Comparison of ENCODE assay signal across 26 cellular contexts in genomic region chr7:47833211-47833610, GRCh38.
A peak's percentile ranks its signal among the peaks of the same experiment; 100 is the strongest.
DNase-seq lines count a peak whose midpoint lies in the region; ATAC-seq and TF ChIP-seq lines count a peak whose summit lies in the region.
"Had no signal": no experiment of that assay in that cellular context is flagged by ENCODE, and none has a peak within 500 bp of the region (broad histone marks: within the 10 kb centered on the region; RNA-seq: fewer than 3 reads in every experiment).

No MANE protein-coding gene starts in this region.

- intact Hi-C loops in esophagus squamous epithelium (cut with DNase I) = no loop called here
- intact Hi-C loops in left colon (cut with DNase I, micrococcal nuclease) = no loop called here

- H3K27me3 ChIP-seq in esophagus squamous epithelium = peaks cover 0 to 5% (median 0%) of the 10 kb centered on the region in 4 donors
- H3K27me3 ChIP-seq: colonic mucosa, esophagus muscularis mucosa, hepatocyte, left lung had no signal

- H3K4me3 Mint-ChIP-seq in stimulated activated naive B cell treated with anti-CD40 and anti-IgM and Interleukin-4, amounts not matched to agents 10 μg/mL and 1 μg/mL and 100 μg/mL, for 72 hours = peak overlapping the region in 1 of 2 donors; percentile 5
- H3K4me3 Mint-ChIP-seq in progenitor cell of endocrine pancreas (ENCODE audit: low read depth) = no peak overlapping the region
- H3K4me3 Mint-ChIP-seq: activated CD4-positive, alpha-beta T cell treated with anti-CD3 and anti-CD28 coated beads, Interleukin-2, amount 10 ng/mL, durations not matched to agents 24 days and 14 days; activated naive CD4-positive, alpha-beta T cell treated with anti-CD3 and anti-CD28 coated beads, Interleukin-2, amount 50 U/mL, for 24 hours; activated T-cell treated with anti-CD3 and anti-CD28 coated beads, Interleukin-2, amount 50 U/mL, for 72 hours; CD4-positive, alpha-beta T cell; effector memory CD8-positive, alpha-beta T cell; naive thymus-derived CD4-positive, alpha-beta T cell; T-helper 2 cell treated with Interferon-gamma antibody and Interleukin-4, amounts not matched to agents 5 μg/mL and 100 μg/mL, for 36 hours had no signal

- no peaks in the 10 kb centered on the region for H3K36me3 Mint-ChIP-seq in stimulated activated naive B cell treated with anti-CD40 and anti-IgM and Interleukin-4, amounts not matched to agents 10 μg/mL and 1 μg/mL and 100 μg/mL, for 72 hours
- H3K36me3 Mint-ChIP-seq in progenitor cell of endocrine pancreas (ENCODE audit: insufficient read depth) = no peaks in the 10 kb centered on the region
- H3K36me3 Mint-ChIP-seq: activated naive CD4-positive, alpha-beta T cell treated with anti-CD3 and anti-CD28 coated beads, Interleukin-2, amount 50 U/mL, for 24 hours had no signal

- peaks cover 6 to 7% of the 10 kb centered on the region in 2 donors for H3K27me3 Mint-ChIP-seq in stimulated activated naive B cell treated with anti-CD40 and anti-IgM and Interleukin-4, amounts not matched to agents 10 μg/mL and 1 μg/mL and 100 μg/mL, for 72 hours
- H3K27me3 Mint-ChIP-seq in progenitor cell of endocrine pancreas = peaks cover 3% of the 10 kb centered on the region
- H3K27me3 Mint-ChIP-seq: activated CD4-positive, alpha-beta T cell treated with anti-CD3 and anti-CD28 coated beads, Interleukin-2, amount 10 ng/mL, durations not matched to agents 24 days and 14 days; activated naive CD4-positive, alpha-beta T cell treated with anti-CD3 and anti-CD28 coated beads, Interleukin-2, amount 50 U/mL, for 24 hours; CD4-positive, alpha-beta T cell; naive thymus-derived CD4-positive, alpha-beta T cell had no signal

- H3K4me1 Mint-ChIP-seq in stimulated activated naive B cell treated with anti-CD40 and anti-IgM and Interleukin-4, amounts not matched to agents 10 μg/mL and 1 μg/mL and 100 μg/mL, for 72 hours = peaks cover 18 to 20% of the 10 kb centered on the region in 2 donors
- H3K4me1 Mint-ChIP-seq in progenitor cell of endocrine pancreas (ENCODE audit: low read depth) = peaks cover 10% of the 10 kb centered on the region
- H3K4me1 Mint-ChIP-seq: activated CD4-positive, alpha-beta T cell treated with anti-CD3 and anti-CD28 coated beads, Interleukin-2, amount 10 ng/mL, durations not matched to agents 24 days and 14 days; activated naive CD4-positive, alpha-beta T cell treated with anti-CD3 and anti-CD28 coated beads, Interleukin-2, amount 50 U/mL, for 24 hours; naive thymus-derived CD4-positive, alpha-beta T cell had no signal

- no peaks in the 10 kb centered on the region for H3K9me3 Mint-ChIP-seq in stimulated activated naive B cell treated with anti-CD40 and anti-IgM and Interleukin-4, amounts not matched to agents 10 μg/mL and 1 μg/mL and 100 μg/mL, for 72 hours
- no peaks in the 10 kb centered on the region for H3K9me3 Mint-ChIP-seq in progenitor cell of endocrine pancreas (ENCODE audit: low read depth)
- H3K9me3 Mint-ChIP-seq: activated CD4-positive, alpha-beta T cell treated with anti-CD3 and anti-CD28 coated beads, Interleukin-2, amount 10 ng/mL, durations not matched to agents 24 days and 14 days; activated naive CD4-positive, alpha-beta T cell treated with anti-CD3 and anti-CD28 coated beads, Interleukin-2, amount 50 U/mL, for 24 hours; activated T-cell treated with anti-CD3 and anti-CD28 coated beads, Interleukin-2, amount 50 U/mL, for 72 hours; CD4-positive, alpha-beta T cell; effector memory CD8-positive, alpha-beta T cell; naive thymus-derived CD4-positive, alpha-beta T cell; T-helper 2 cell treated with Interferon-gamma antibody and Interleukin-4, amounts not matched to agents 5 μg/mL and 100 μg/mL, for 36 hours had no signal

- no peaks in the 10 kb centered on the region for H3K9me3 ChIP-seq in esophagus squamous epithelium
- H3K9me3 ChIP-seq: colonic mucosa, esophagus muscularis mucosa, left lung had no signal

- ATAC-seq in GM19025 (IDR thresholded peaks at IDR 0.05; ENCODE audit: low read depth, unreplicated experiment) = peak; percentile 62
- ATAC-seq in HG03108 (IDR thresholded peaks at IDR 0.05; ENCODE audit: unreplicated experiment) = peak; percentile 58
- peak; percentile 82 to 88 for ATAC-seq in stimulated activated naive B cell treated with anti-CD40 and anti-IgM and Interleukin-4, amounts not matched to agents 10 μg/mL and 1 μg/mL and 100 μg/mL, for 72 hours (replicated peaks)
- ATAC-seq in left colon = no peak
- ATAC-seq: activated T-cell treated with anti-CD3 and anti-CD28 coated beads, Interleukin-2, amount 50 U/mL, for 72 hours; effector memory CD8-positive, alpha-beta T cell; left lung; naive thymus-derived CD4-positive, alpha-beta T cell; SK-N-SH treated with all-trans-retinoic acid at 6 μM for 48 hours had no signal

- peak; percentile 62 for DNase-seq in SW480 (ENCODE audit: low spot score)
- DNase-seq in stimulated activated naive B cell treated with anti-CD40 and anti-IgM and Interleukin-4, amounts not matched to agents 10 μg/mL and 1 μg/mL and 100 μg/mL, for 72 hours = peak; percentile 43
- no peak for DNase-seq in esophagus squamous epithelium (lab: John Stamatoyannopoulos, UW)
- DNase-seq in left colon = no peak
- no peak for DNase-seq in progenitor cell of endocrine pancreas (ENCODE audit: low spot score, unreplicated experiment)
- DNase-seq: activated CD4-positive, alpha-beta T cell treated with anti-CD3 and anti-CD28 coated beads, Interleukin-2, amount 10 ng/mL, durations not matched to agents 24 days and 14 days; activated T-cell treated with anti-CD3 and anti-CD28 coated beads, Interleukin-2, amount 50 U/mL, for 72 hours; CD4-positive, alpha-beta T cell; colonic mucosa; effector memory CD8-positive, alpha-beta T cell; left lung; MV-4-11; naive thymus-derived CD4-positive, alpha-beta T cell; NCI-H1694 treated with DMSO at 0.1 percent for 48 hours; NCI-H2171 treated with DMSO at 0.1 percent for 48 hours; NCI-H526; stimulated activated CD4-positive, alpha-beta T cell treated with anti-CD3 and anti-CD28 coated beads, Interleukin-4, amount 100 ng/mL, for 1 hour; stimulated activated naive CD4-positive, alpha-beta T cell treated with Interleukin-2 at 50 U/mL for 16 hours had no signal

- H3K27ac Mint-ChIP-seq in stimulated activated naive B cell treated with anti-CD40 and anti-IgM and Interleukin-4, amounts not matched to agents 10 μg/mL and 1 μg/mL and 100 μg/mL, for 72 hours = peak overlapping the region; percentile 87
- H3K27ac Mint-ChIP-seq in progenitor cell of endocrine pancreas = no peak overlapping the region
- H3K27ac Mint-ChIP-seq: activated CD4-positive, alpha-beta T cell treated with anti-CD3 and anti-CD28 coated beads, Interleukin-2, amount 10 ng/mL, durations not matched to agents 24 days and 14 days; activated naive CD4-positive, alpha-beta T cell treated with anti-CD3 and anti-CD28 coated beads, Interleukin-2, amount 50 U/mL, for 24 hours; activated T-cell treated with anti-CD3 and anti-CD28 coated beads, Interleukin-2, amount 50 U/mL, for 72 hours; CD4-positive, alpha-beta T cell; effector memory CD8-positive, alpha-beta T cell; naive thymus-derived CD4-positive, alpha-beta T cell; T-helper 2 cell treated with Interferon-gamma antibody and Interleukin-4, amounts not matched to agents 5 μg/mL and 100 μg/mL, for 36 hours had no signal

- H3K27ac ChIP-seq in esophagus squamous epithelium = no peak overlapping the region
- H3K27ac ChIP-seq: colonic mucosa, esophagus muscularis mucosa, hepatocyte, left lung, RWPE1 had no signal

- TF ChIP-seq CTCF in esophagus squamous epithelium (IDR thresholded peaks at IDR 0.05) (no peak), progenitor cell of endocrine pancreas (IDR thresholded peaks at IDR 0.05; ENCODE audit: unreplicated experiment) (no peak)

- H3K4me1 ChIP-seq in esophagus squamous epithelium = no peaks in the 10 kb centered on the region
- H3K4me1 ChIP-seq: colonic mucosa, left lung had no signal

- no peak overlapping the region for H3K4me3 ChIP-seq in esophagus squamous epithelium
- H3K4me3 ChIP-seq: colonic mucosa, esophagus muscularis mucosa, hepatocyte, left lung had no signal

- WGBS in esophagus squamous epithelium, 2 donors = 100% methylated on average over 3 of the region's 8 CpGs; no CpG with 5 or more reads in 1 of the 2 donors

- no peaks in the 10 kb centered on the region for H3K36me3 ChIP-seq in esophagus squamous epithelium
- H3K36me3 ChIP-seq: colonic mucosa, esophagus muscularis mucosa, left lung had no signal

- no peak for TF ChIP-seq POLR2A in esophagus squamous epithelium (IDR thresholded peaks at IDR 0.05)

Comparison
In these comparisons a context has a peak if more than half of its experiments do, and no peak if none do; other contexts are left out.
1. DNase-seq: peak in SW480 (single experiment) and stimulated activated naive B cell treated with anti-CD40 and anti-IgM and Interleukin-4, amounts not matched to agents 10 μg/mL and 1 μg/mL and 100 μg/mL, for 72 hours (single experiment); none in esophagus squamous epithelium (single experiment), left colon (0 of 2) and progenitor cell of endocrine pancreas (single experiment).